In genomic region chr20:34302312-34302722, GRCh38 we compare ENCODE assay signal across 1 cellular context.
TF ChIP-seq lines count a peak whose summit lies in the region.

No MANE protein-coding gene starts in this region.

TF ChIP-seq in HepG2, 621 proteins besides CTCF, POLR2A, EP300 and RAD21 (continued from another document and continues in another):
- TF ChIP-seq ZNF614 (CRISPR knock-in tag; IDR thresholded peaks at IDR 0.05; ENCODE audit: borderline replicate concordance) (no peak), ZNF326 (CRISPR knock-in tag; IDR thresholded peaks at IDR 0.05; ENCODE audit: borderline replicate concordance) (0 out of 2 replicates have a peak, but pooled peaks have one; percentile 69), SIX4 (CRISPR knock-in tag; IDR thresholded peaks at IDR 0.05) (no peak), GTF3A (CRISPR knock-in tag; conservative IDR thresholded peaks at IDR 0.05) (0 out of 2 replicates have a peak, but pooled peaks have one; percentile 16), DNMT1 (CRISPR knock-in tag; IDR thresholded peaks at IDR 0.05) (no peak), ZNF543 (CRISPR knock-in tag; IDR thresholded peaks at IDR 0.05) (no peak), MAZ (IDR thresholded peaks at IDR 0.05; ENCODE audit: borderline replicate concordance, low read depth, low read length) (no peak), MAZ (CRISPR knock-in tag; IDR thresholded peaks at IDR 0.05; ENCODE audit: low read depth) (no peak), ZHX2 (IDR thresholded peaks at IDR 0.05; ENCODE audit: low read depth) (no peak), ZHX2 (CRISPR knock-in tag; IDR thresholded peaks at IDR 0.05; ENCODE audit: borderline replicate concordance) (no peak), BATF2 (CRISPR knock-in tag; IDR thresholded peaks at IDR 0.05) (no peak), ZNF446 (CRISPR knock-in tag; IDR thresholded peaks at IDR 0.05) (no peak), ZNF720 (CRISPR knock-in tag; IDR thresholded peaks at IDR 0.05) (no peak), TOPORS (CRISPR knock-in tag; IDR thresholded peaks at IDR 0.05) (no peak; the same call in 1 of the 2 replicates), TSC22D2 (CRISPR knock-in tag; IDR thresholded peaks at IDR 0.05; ENCODE audit: borderline replicate concordance) (no peak), ZNF501 (CRISPR knock-in tag; IDR thresholded peaks at IDR 0.05) (no peak), SMAD3 (CRISPR knock-in tag; IDR thresholded peaks at IDR 0.05) (0 out of 2 replicates have a peak, but pooled peaks have one; percentile 18), HES4 (CRISPR knock-in tag; IDR thresholded peaks at IDR 0.05; ENCODE audit: borderline replicate concordance) (no peak), ZNF83 (CRISPR knock-in tag; IDR thresholded peaks at IDR 0.05; ENCODE audit: borderline replicate concordance) (no peak), ONECUT2 (CRISPR knock-in tag; IDR thresholded peaks at IDR 0.05) (0 out of 2 replicates have a peak, but pooled peaks have one; percentile 35), ARID2 (CRISPR knock-in tag; IDR thresholded peaks at IDR 0.05; ENCODE audit: borderline replicate concordance) (no peak), GLMP (CRISPR knock-in tag; IDR thresholded peaks at IDR 0.05; ENCODE audit: borderline replicate concordance) (no peak), NAIF1 (CRISPR knock-in tag; IDR thresholded peaks at IDR 0.05; ENCODE audit: borderline replicate concordance) (peak; percentile 64; the same call in 1 of the 2 replicates), ZNF432 (CRISPR knock-in tag; IDR thresholded peaks at IDR 0.05; ENCODE audit: borderline replicate concordance) (no peak), ZNF841 (CRISPR knock-in tag; IDR thresholded peaks at IDR 0.05; ENCODE audit: borderline replicate concordance) (no peak), ZNF367 (CRISPR knock-in tag; IDR thresholded peaks at IDR 0.05; ENCODE audit: borderline replicate concordance) (no peak), CHCHD3 (CRISPR knock-in tag; IDR thresholded peaks at IDR 0.05) (no peak), KLF11 (CRISPR knock-in tag; IDR thresholded peaks at IDR 0.05) (no peak), ZNF570 (CRISPR knock-in tag; IDR thresholded peaks at IDR 0.05; ENCODE audit: borderline replicate concordance) (0 out of 2 replicates have a peak, but pooled peaks have one; percentile 67), GLI4 (CRISPR knock-in tag; IDR thresholded peaks at IDR 0.05; ENCODE audit: borderline replicate concordance) (no peak), CREB1 (IDR thresholded peaks at IDR 0.05) (no peak), CREB1 (CRISPR knock-in tag; IDR thresholded peaks at IDR 0.05) (no peak), SP2 (CRISPR knock-in tag; IDR thresholded peaks at IDR 0.05) (no peak), ZNF232 (CRISPR knock-in tag; IDR thresholded peaks at IDR 0.05; ENCODE audit: borderline replicate concordance) (no peak; the same call in 1 of the 2 replicates), MNT (IDR thresholded peaks at IDR 0.05) (no peak), GZF1 (CRISPR knock-in tag; IDR thresholded peaks at IDR 0.05) (no peak), YEATS4 (CRISPR knock-in tag; IDR thresholded peaks at IDR 0.05; ENCODE audit: borderline replicate concordance) (no peak), CSRNP1 (CRISPR knock-in tag; IDR thresholded peaks at IDR 0.05) (no peak), ATF4 (CRISPR knock-in tag; IDR thresholded peaks at IDR 0.05) (no peak), ZBTB2 (CRISPR knock-in tag; IDR thresholded peaks at IDR 0.05; ENCODE audit: low read depth) (no peak), ZBTB34 (CRISPR knock-in tag; IDR thresholded peaks at IDR 0.05) (no peak; the same call in 1 of the 2 replicates), ZNF770 (CRISPR knock-in tag; IDR thresholded peaks at IDR 0.05) (0 out of 2 replicates have a peak, but pooled peaks have one; percentile 45), E2F1 (CRISPR knock-in tag; IDR thresholded peaks at IDR 0.05) (no peak)
